In the genomic region with DNA sequence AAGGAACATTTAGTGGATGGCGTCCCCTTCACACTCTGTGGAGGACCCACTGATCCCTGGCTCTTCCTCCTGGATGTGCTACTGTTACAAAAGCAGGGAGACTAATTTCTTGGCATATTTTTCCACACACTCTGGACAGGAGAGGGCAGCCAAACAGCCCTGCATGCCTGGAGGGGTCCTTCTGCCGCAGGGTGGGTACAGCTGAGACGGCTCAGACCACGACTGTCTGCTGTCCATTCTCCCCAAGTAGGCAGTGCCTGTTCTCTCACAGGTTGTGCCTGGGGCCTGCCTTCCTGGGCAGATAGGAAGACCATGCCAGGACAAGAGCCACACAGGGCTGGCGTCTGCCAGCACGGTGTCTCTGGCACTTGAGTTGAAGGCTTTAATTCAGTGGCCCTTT, we compare ENCODE assay signal across 3 cellular contexts.
TF ChIP-seq lines count a peak whose summit lies in the region.

No MANE protein-coding gene starts in this region.

TF ChIP-seq in SK-N-SH, 30 proteins besides CTCF, POLR2A, EP300 and RAD21 (continued from another document):
- TF ChIP-seq GATA2 (CRISPR knock-in tag; IDR thresholded peaks at IDR 0.05) (no peak), SMC3 (IDR thresholded peaks at IDR 0.05; ENCODE audit: low read depth, low read length) (no peak), REST (IDR thresholded peaks at IDR 0.05; ENCODE audit: low read depth, low read length) (no peak), PBX3 (IDR thresholded peaks at IDR 0.05) (no peak), TEAD4 (IDR thresholded peaks at IDR 0.05; ENCODE audit: borderline replicate concordance, insufficient read depth) (no peak), POLR2AphosphoS5 (IDR thresholded peaks at IDR 0.05; ENCODE audit: low read depth, low read length) (no peak), TAF1 (IDR thresholded peaks at IDR 0.05; ENCODE audit: borderline replicate concordance, low read depth, low read length) (no peak), RCOR1 (IDR thresholded peaks at IDR 0.05; ENCODE audit: low read length) (no peak), EZH2phosphoT487 (IDR thresholded peaks at IDR 0.05; ENCODE audit: borderline replicate concordance, low read depth) (no peak), CHD2 (IDR thresholded peaks at IDR 0.05; ENCODE audit: low read length, partially characterized antibody) (no peak), RFX5 (IDR thresholded peaks at IDR 0.05; ENCODE audit: low read length) (no peak), RXRA (IDR thresholded peaks at IDR 0.05; ENCODE audit: borderline replicate concordance, low read depth) (no peak), FOXJ3 (CRISPR knock-in tag; IDR thresholded peaks at IDR 0.05) (no peak), MXI1 (IDR thresholded peaks at IDR 0.05; ENCODE audit: low read depth, low read length) (no peak)
- TF ChIP-seq, protein P1, sequence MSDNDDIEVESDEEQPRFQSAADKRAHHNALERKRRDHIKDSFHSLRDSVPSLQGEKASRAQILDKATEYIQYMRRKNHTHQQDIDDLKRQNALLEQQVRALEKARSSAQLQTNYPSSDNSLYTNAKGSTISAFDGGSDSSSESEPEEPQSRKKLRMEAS (IDR thresholded peaks at IDR 0.05; ENCODE audit: low read depth), result no peak
TF ChIP-seq in SK-N-SH: peak in this region for 0.

TF ChIP-seq in SK-N-SH treated with all-trans-retinoic acid at 6 μM for 48 hours, 23 proteins besides CTCF, POLR2A, EP300 and RAD21 (continued from another document):
- TF ChIP-seq SNAI2 (CRISPR knock-in tag; IDR thresholded peaks at IDR 0.05) (no peak), TOX (CRISPR knock-in tag; IDR thresholded peaks at IDR 0.05; ENCODE audit: borderline replicate concordance) (no peak), PATZ1 (CRISPR knock-in tag; IDR thresholded peaks at IDR 0.05; ENCODE audit: borderline replicate concordance) (no peak), ARNTL (CRISPR knock-in tag; IDR thresholded peaks at IDR 0.05; ENCODE audit: borderline replicate concordance, low read depth) (no peak), GLIS3 (CRISPR knock-in tag; IDR thresholded peaks at IDR 0.05) (no peak), CSDC2 (CRISPR knock-in tag; IDR thresholded peaks at IDR 0.05) (no peak), BACH2 (CRISPR knock-in tag; IDR thresholded peaks at IDR 0.05; ENCODE audit: borderline replicate concordance) (no peak), OSR1 (CRISPR knock-in tag; IDR thresholded peaks at IDR 0.05) (no peak), ZNF565 (CRISPR knock-in tag; conservative IDR thresholded peaks at IDR 0.05; ENCODE audit: low read depth) (no peak), ZNF8 (CRISPR knock-in tag; IDR thresholded peaks at IDR 0.05) (no peak), ZNF70 (CRISPR knock-in tag; IDR thresholded peaks at IDR 0.05) (no peak), CSRNP3 (CRISPR knock-in tag; IDR thresholded peaks at IDR 0.05) (no peak), TCF4 (CRISPR knock-in tag; IDR thresholded peaks at IDR 0.05; ENCODE audit: borderline replicate concordance) (no peak)
- TF ChIP-seq, protein P2, sequence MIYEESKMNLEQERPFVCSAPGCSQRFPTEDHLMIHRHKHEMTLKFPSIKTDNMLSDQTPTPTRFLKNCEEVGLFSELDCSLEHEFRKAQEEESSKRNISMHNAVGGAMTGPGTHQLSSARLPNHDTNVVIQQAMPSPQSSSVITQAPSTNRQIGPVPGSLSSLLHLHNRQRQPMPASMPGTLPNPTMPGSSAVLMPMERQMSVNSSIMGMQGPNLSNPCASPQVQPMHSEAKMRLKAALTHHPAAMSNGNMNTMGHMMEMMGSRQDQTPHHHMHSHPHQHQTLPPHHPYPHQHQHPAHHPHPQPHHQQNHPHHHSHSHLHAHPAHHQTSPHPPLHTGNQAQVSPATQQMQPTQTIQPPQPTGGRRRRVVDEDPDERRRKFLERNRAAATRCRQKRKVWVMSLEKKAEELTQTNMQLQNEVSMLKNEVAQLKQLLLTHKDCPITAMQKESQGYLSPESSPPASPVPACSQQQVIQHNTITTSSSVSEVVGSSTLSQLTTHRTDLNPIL (CRISPR knock-in tag; IDR thresholded peaks at IDR 0.05; ENCODE audit: low read depth), result no peak
- TF ChIP-seq, protein P3, sequence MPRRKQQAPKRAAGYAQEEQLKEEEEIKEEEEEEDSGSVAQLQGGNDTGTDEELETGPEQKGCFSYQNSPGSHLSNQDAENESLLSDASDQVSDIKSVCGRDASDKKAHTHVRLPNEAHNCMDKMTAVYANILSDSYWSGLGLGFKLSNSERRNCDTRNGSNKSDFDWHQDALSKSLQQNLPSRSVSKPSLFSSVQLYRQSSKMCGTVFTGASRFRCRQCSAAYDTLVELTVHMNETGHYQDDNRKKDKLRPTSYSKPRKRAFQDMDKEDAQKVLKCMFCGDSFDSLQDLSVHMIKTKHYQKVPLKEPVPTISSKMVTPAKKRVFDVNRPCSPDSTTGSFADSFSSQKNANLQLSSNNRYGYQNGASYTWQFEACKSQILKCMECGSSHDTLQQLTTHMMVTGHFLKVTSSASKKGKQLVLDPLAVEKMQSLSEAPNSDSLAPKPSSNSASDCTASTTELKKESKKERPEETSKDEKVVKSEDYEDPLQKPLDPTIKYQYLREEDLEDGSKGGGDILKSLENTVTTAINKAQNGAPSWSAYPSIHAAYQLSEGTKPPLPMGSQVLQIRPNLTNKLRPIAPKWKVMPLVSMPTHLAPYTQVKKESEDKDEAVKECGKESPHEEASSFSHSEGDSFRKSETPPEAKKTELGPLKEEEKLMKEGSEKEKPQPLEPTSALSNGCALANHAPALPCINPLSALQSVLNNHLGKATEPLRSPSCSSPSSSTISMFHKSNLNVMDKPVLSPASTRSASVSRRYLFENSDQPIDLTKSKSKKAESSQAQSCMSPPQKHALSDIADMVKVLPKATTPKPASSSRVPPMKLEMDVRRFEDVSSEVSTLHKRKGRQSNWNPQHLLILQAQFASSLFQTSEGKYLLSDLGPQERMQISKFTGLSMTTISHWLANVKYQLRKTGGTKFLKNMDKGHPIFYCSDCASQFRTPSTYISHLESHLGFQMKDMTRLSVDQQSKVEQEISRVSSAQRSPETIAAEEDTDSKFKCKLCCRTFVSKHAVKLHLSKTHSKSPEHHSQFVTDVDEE (CRISPR knock-in tag; IDR thresholded peaks at IDR 0.05), result no peak

TF ChIP-seq in WTC11, 78 proteins besides CTCF, POLR2A, EP300 and RAD21 (continued from another document):
- TF ChIP-seq ZSCAN18 (CRISPR knock-in tag; IDR thresholded peaks at IDR 0.05) (no peak), CDX4 (CRISPR knock-in tag; IDR thresholded peaks at IDR 0.05; ENCODE audit: borderline replicate concordance) (no peak), MYBL2 (CRISPR knock-in tag; IDR thresholded peaks at IDR 0.05) (no peak), ZNF138 (CRISPR knock-in tag; conservative IDR thresholded peaks at IDR 0.05) (no peak), GRHL2 (CRISPR knock-in tag; IDR thresholded peaks at IDR 0.05; ENCODE audit: insufficient replicate concordance, severe bottlenecking) (no peak), TP53 (CRISPR knock-in tag; IDR thresholded peaks at IDR 0.05) (no peak), ZNF317 (CRISPR knock-in tag; IDR thresholded peaks at IDR 0.05; ENCODE audit: borderline replicate concordance, low read depth) (no peak), JUN (CRISPR knock-in tag; IDR thresholded peaks at IDR 0.05) (no peak), ATF6 (CRISPR knock-in tag; IDR thresholded peaks at IDR 0.05) (no peak), MXD4 (CRISPR knock-in tag; IDR thresholded peaks at IDR 0.05; ENCODE audit: borderline replicate concordance) (no peak), PRRX2 (CRISPR knock-in tag; IDR thresholded peaks at IDR 0.05) (no peak), ZMAT4 (CRISPR knock-in tag; IDR thresholded peaks at IDR 0.05) (no peak), ATF1 (CRISPR knock-in tag; IDR thresholded peaks at IDR 0.05) (no peak), E2F5 (CRISPR knock-in tag; IDR thresholded peaks at IDR 0.05) (no peak)
- TF ChIP-seq, protein P4, sequence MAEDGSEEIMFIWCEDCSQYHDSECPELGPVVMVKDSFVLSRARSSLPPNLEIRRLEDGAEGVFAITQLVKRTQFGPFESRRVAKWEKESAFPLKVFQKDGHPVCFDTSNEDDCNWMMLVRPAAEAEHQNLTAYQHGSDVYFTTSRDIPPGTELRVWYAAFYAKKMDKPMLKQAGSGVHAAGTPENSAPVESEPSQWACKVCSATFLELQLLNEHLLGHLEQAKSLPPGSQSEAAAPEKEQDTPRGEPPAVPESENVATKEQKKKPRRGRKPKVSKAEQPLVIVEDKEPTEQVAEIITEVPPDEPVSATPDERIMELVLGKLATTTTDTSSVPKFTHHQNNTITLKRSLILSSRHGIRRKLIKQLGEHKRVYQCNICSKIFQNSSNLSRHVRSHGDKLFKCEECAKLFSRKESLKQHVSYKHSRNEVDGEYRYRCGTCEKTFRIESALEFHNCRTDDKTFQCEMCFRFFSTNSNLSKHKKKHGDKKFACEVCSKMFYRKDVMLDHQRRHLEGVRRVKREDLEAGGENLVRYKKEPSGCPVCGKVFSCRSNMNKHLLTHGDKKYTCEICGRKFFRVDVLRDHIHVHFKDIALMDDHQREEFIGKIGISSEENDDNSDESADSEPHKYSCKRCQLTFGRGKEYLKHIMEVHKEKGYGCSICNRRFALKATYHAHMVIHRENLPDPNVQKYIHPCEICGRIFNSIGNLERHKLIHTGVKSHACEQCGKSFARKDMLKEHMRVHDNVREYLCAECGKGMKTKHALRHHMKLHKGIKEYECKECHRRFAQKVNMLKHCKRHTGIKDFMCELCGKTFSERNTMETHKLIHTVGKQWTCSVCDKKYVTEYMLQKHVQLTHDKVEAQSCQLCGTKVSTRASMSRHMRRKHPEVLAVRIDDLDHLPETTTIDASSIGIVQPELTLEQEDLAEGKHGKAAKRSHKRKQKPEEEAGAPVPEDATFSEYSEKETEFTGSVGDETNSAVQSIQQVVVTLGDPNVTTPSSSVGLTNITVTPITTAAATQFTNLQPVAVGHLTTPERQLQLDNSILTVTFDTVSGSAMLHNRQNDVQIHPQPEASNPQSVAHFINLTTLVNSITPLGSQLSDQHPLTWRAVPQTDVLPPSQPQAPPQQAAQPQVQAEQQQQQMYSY (CRISPR knock-in tag; IDR thresholded peaks at IDR 0.05), result no peak
- TF ChIP-seq, protein P1 (CRISPR knock-in tag; IDR thresholded peaks at IDR 0.05), result no peak
- TF ChIP-seq, protein P5, sequence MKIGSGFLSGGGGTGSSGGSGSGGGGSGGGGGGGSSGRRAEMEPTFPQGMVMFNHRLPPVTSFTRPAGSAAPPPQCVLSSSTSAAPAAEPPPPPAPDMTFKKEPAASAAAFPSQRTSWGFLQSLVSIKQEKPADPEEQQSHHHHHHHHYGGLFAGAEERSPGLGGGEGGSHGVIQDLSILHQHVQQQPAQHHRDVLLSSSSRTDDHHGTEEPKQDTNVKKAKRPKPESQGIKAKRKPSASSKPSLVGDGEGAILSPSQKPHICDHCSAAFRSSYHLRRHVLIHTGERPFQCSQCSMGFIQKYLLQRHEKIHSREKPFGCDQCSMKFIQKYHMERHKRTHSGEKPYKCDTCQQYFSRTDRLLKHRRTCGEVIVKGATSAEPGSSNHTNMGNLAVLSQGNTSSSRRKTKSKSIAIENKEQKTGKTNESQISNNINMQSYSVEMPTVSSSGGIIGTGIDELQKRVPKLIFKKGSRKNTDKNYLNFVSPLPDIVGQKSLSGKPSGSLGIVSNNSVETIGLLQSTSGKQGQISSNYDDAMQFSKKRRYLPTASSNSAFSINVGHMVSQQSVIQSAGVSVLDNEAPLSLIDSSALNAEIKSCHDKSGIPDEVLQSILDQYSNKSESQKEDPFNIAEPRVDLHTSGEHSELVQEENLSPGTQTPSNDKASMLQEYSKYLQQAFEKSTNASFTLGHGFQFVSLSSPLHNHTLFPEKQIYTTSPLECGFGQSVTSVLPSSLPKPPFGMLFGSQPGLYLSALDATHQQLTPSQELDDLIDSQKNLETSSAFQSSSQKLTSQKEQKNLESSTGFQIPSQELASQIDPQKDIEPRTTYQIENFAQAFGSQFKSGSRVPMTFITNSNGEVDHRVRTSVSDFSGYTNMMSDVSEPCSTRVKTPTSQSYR (CRISPR knock-in tag; IDR thresholded peaks at IDR 0.05), result no peak
